8 cellular contexts compared by ENCODE assay signal in the genomic region with DNA sequence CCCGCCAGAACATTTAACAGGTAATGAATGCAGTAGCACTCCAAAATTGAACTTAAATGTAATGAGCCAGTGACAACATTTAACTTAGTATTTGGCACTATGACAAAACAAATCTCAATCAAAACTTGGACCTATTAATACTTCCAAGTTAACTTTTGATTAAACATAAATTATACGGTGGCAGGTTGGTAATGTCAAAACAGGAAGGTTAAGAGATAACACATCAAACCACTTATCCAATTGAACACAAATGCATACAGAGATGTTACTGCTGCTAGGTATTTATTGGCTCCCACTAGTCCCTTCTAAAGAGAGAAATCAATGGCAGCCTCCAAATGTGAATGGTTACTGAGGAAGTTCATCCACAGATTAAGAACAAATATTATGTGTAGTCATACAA. TPM values are rescaled to one million over a fixed set of nuclear protein-coding genes. Genes with fewer than 3 reads are reported as not detected.
DNase-seq lines count a peak whose midpoint lies in the region; ATAC-seq and TF ChIP-seq lines count a peak whose summit lies in the region.

No MANE protein-coding gene starts in this region.

- no peak overlapping the region for H3K9ac ChIP-seq in HUES48 (ENCODE audit: low read depth, low read length)

- H3K4me3 ChIP-seq in A673 (ENCODE audit: low read depth, low read length, poor library complexity, severe bottlenecking) (peak overlapping the region; percentile 81), HUES48 (ENCODE audit: low read depth, low read length) (peak overlapping the region; percentile 99), choroid plexus epithelial cell (ENCODE audit: low read depth, low read length) (peak overlapping the region; percentile 85), mononuclear cell (ENCODE audit: low read length) (peak overlapping the region; percentile 92)

- H3K9me3 Mint-ChIP-seq in activated naive CD8-positive, alpha-beta T cell treated with anti-CD3 and anti-CD28 coated beads, Interleukin-2, amount 50 U/mL, for 24 hours, result no peaks in the 10 kb centered on the region

- H3K4me3 Mint-ChIP-seq in activated naive CD8-positive, alpha-beta T cell treated with anti-CD3 and anti-CD28 coated beads, Interleukin-2, amount 50 U/mL, for 24 hours, result no peak overlapping the region

- no peaks in the 10 kb centered on the region for H3K27me3 ChIP-seq in A673 (replicated peaks; ENCODE audit: insufficient read depth, low read depth, low read length, poor library complexity)
- H3K27me3 ChIP-seq in HUES48 (ENCODE audit: control insufficient read depth, insufficient read depth, low read length), result no peaks in the 10 kb centered on the region
- no peaks in the 10 kb centered on the region for H3K27me3 ChIP-seq in mononuclear cell (ENCODE audit: insufficient read depth, low read length)

- POLR2A ChIA-PET in A673 (lab: Charles Lee; ENCODE audit: low non-redundant PET), result no interaction called here

- H3K27ac Mint-ChIP-seq in activated naive CD8-positive, alpha-beta T cell treated with anti-CD3 and anti-CD28 coated beads, Interleukin-2, amount 50 U/mL, for 24 hours, result no peak overlapping the region

- H3K27ac ChIP-seq in A673 (ENCODE audit: low read depth, low read length, poor library complexity, severe bottlenecking), result no peak overlapping the region
- no peak overlapping the region for H3K27ac ChIP-seq in HUES48 (ENCODE audit: low read depth, low read length)

- H3K9me3 ChIP-seq in A673 (ENCODE audit: low read depth, low read length, poor library complexity, severe bottlenecking) (no peaks in the 10 kb centered on the region), HUES48 (ENCODE audit: control insufficient read depth, insufficient read depth, low read length) (no peaks in the 10 kb centered on the region), mononuclear cell (ENCODE audit: low read depth, low read length) (no peaks in the 10 kb centered on the region)

- TF ChIP-seq CTCF in A673 (conservative IDR thresholded peaks at IDR 0.05; ENCODE audit: low read depth, low read length) (no peak), choroid plexus epithelial cell (conservative IDR thresholded peaks at IDR 0.05; ENCODE audit: low read depth, low read length) (no peak)

- H3K36me3 ChIP-seq in A673 (ENCODE audit: insufficient read depth, low read length, poor library complexity, severe bottlenecking) (no peaks in the 10 kb centered on the region), HUES48 (ENCODE audit: control insufficient read depth, insufficient read depth, low read length) (no peaks in the 10 kb centered on the region)

- DNase-seq in A673 (ENCODE audit: low spot score) (no peak), choroid plexus epithelial cell (ENCODE audit: low read depth) (no peak), SW 1271 (lab: John Stamatoyannopoulos, UW) (no peak), T1000 (lab: John Stamatoyannopoulos, UW) (no peak), NCI-H2196 (lab: John Stamatoyannopoulos, UW; ENCODE audit: unreplicated experiment) (no peak)
- no peak for DNase-seq in activated naive CD8-positive, alpha-beta T cell treated with anti-CD3 and anti-CD28 coated beads, Interleukin-2, amount 50 U/mL, for 24 hours

- H3K4me1 ChIP-seq in A673 (ENCODE audit: insufficient read depth, low read length, poor library complexity, severe bottlenecking) (peaks cover 18% of the 10 kb centered on the region), HUES48 (ENCODE audit: control insufficient read depth, insufficient read depth, low read length) (peaks cover 22% of the 10 kb centered on the region; the same call in 1 of the 2 replicates), mononuclear cell (ENCODE audit: insufficient read depth, low read length) (peaks cover 40% of the 10 kb centered on the region)

- CTCF ChIA-PET in A673 (lab: Charles Lee), result interaction anchor here (1.9 kb wide), 1 partner anchor 201 kb away, joined by 5 read pairs; no protein-coding TSS in a partner anchor

- peaks cover 38% of the 10 kb centered on the region for H3K4me1 Mint-ChIP-seq in activated naive CD8-positive, alpha-beta T cell treated with anti-CD3 and anti-CD28 coated beads, Interleukin-2, amount 50 U/mL, for 24 hours

- intact Hi-C loops in A673 (cut with micrococcal nuclease; ENCODE audit: unreplicated experiment), result loop anchor here (5.0 to 10.0 kb wide), 2 partner anchors 200 to 418 kb away; partner anchors contain the start of gene COX17

- H3K27me3 Mint-ChIP-seq in activated naive CD8-positive, alpha-beta T cell treated with anti-CD3 and anti-CD28 coated beads, Interleukin-2, amount 50 U/mL, for 24 hours, result peaks cover 1% of the 10 kb centered on the region

- no peak for ATAC-seq in activated naive CD8-positive, alpha-beta T cell treated with anti-CD3 and anti-CD28 coated beads, Interleukin-2, amount 50 U/mL, for 24 hours

- H3K36me3 Mint-ChIP-seq in activated naive CD8-positive, alpha-beta T cell treated with anti-CD3 and anti-CD28 coated beads, Interleukin-2, amount 50 U/mL, for 24 hours (ENCODE audit: low read depth), result peaks cover 14% of the 10 kb centered on the region

- no TSS peak for BruUV-seq in A673 (replicated peaks; lab: Mats Ljungman, UMichigan)

RNA-seq across cellular contexts. Expression of gene GSK3B, which starts 1.8 kb away (rescaled TPM):
- total RNA-seq in A673 (2021), result 52.0 and 56.6 TPM in 2 replicates
- 41.2 TPM for total RNA-seq in mononuclear cell
